17 cellular contexts compared by ENCODE assay signal in genomic region chr5:4199461-4199860, GRCh38.
DNase-seq lines count a peak whose midpoint lies in the region; ATAC-seq and TF ChIP-seq lines count a peak whose summit lies in the region.
"Had no signal": no experiment of that assay in that cellular context is flagged by ENCODE, and none has a peak within 500 bp of the region (broad histone marks: within the 10 kb centered on the region; RNA-seq: fewer than 3 reads in every experiment).

No MANE protein-coding gene starts in this region.

- CTCF ChIA-PET in activated CD4-positive, alpha-beta memory T cell treated with anti-CD3 and anti-CD28 coated beads, Interleukin-2, amount 10 ng/mL, durations not matched to agents 7 days and 5 days (lab: Charles Lee) = no interaction called here

- no peak overlapping the region for H4K5ac ChIP-seq in H9 (ENCODE audit: insufficient read length, low read depth, low read length)
- no peak overlapping the region for H4K5ac ChIP-seq in mesendoderm (ENCODE audit: low read length)

- H2BK12ac ChIP-seq in H9 (ENCODE audit: insufficient read length, low read depth, low read length) = no peak overlapping the region

- ATAC-seq in esophagus mucosa = no peak
- ATAC-seq: HCT116 had no signal

- POLR2A ChIA-PET in activated CD4-positive, alpha-beta memory T cell treated with anti-CD3 and anti-CD28 coated beads, Interleukin-2, amount 10 ng/mL, durations not matched to agents 7 days and 5 days (lab: Charles Lee) = no interaction called here

- H3K36me3 Mint-ChIP-seq in H9 (ENCODE audit: insufficient read depth in 1 of 3, low read depth in 3 of 3) (no peaks in the 10 kb centered on the region), endodermal cell (ENCODE audit: low read depth) (no peaks in the 10 kb centered on the region)
- H3K36me3 Mint-ChIP-seq in activated CD4-positive, alpha-beta memory T cell treated with anti-CD3 and anti-CD28 coated beads, Interleukin-2, amount 10 ng/mL, durations not matched to agents 7 days and 5 days (ENCODE audit: low read depth) = no peaks in the 10 kb centered on the region
- H3K36me3 Mint-ChIP-seq: CD4-positive, CD25-positive, alpha-beta regulatory T cell; CD8-positive, alpha-beta memory T cell had no signal

- no peak overlapping the region; a peak in 1 of 5 replicates for H3K4me3 Mint-ChIP-seq in H9
- peak overlapping the region; percentile 3 for H3K4me3 Mint-ChIP-seq in endodermal cell
- no peak overlapping the region for H3K4me3 Mint-ChIP-seq in activated CD4-positive, alpha-beta memory T cell treated with anti-CD3 and anti-CD28 coated beads, Interleukin-2, amount 10 ng/mL, durations not matched to agents 7 days and 5 days
- H3K4me3 Mint-ChIP-seq: CD4-positive, CD25-positive, alpha-beta regulatory T cell; CD8-positive, alpha-beta memory T cell; HFFc6 had no signal

- no peak overlapping the region for H3K4me2 ChIP-seq in H9 (ENCODE audit: insufficient read depth, insufficient read length, low read length)
- no peak overlapping the region for H3K4me2 ChIP-seq in mesendoderm (ENCODE audit: low read length)

- no peak overlapping the region for H3K9ac ChIP-seq in H9 (ENCODE audit: extremely low read depth, insufficient read length, low read length)
- H3K9ac ChIP-seq in endodermal cell (ENCODE audit: extremely low read depth, low read length, poor library complexity, severe bottlenecking) = no peak overlapping the region
- no peak overlapping the region for H3K9ac ChIP-seq in mesendoderm (ENCODE audit: low read length)

- H3K23me2 ChIP-seq in H9 (ENCODE audit: insufficient read length, low read depth, low read length, poor library complexity, severe bottlenecking) = no peaks in the 10 kb centered on the region

- H3K4me1 ChIP-seq in H9 (ENCODE audit: insufficient read depth, low read length) (peaks cover 10% of the 10 kb centered on the region; the same call in 1 of the 2 replicates), endodermal cell (ENCODE audit: control insufficient read depth, insufficient read depth, low read length) (peaks cover 14% of the 10 kb centered on the region), mesendoderm (ENCODE audit: control insufficient read depth, low read depth, low read length) (peaks cover 4% of the 10 kb centered on the region)
- H3K4me1 ChIP-seq: BE2C had no signal

- H3K36me3 ChIP-seq in endodermal cell (ENCODE audit: control insufficient read depth, insufficient read depth, low read length) (no peaks in the 10 kb centered on the region), mesendoderm (ENCODE audit: control insufficient read depth, insufficient read depth, low read length) (no peaks in the 10 kb centered on the region)
- H3K36me3 ChIP-seq: BE2C had no signal

- no peak overlapping the region for H2BK20ac ChIP-seq in H9 (ENCODE audit: low read depth, low read length, poor library complexity, severe bottlenecking)

- no peak overlapping the region for H2AK5ac ChIP-seq in H9 (ENCODE audit: insufficient read length, low read length)
- H2AK5ac ChIP-seq in mesendoderm (ENCODE audit: low read length) = no peak overlapping the region

- DNase-seq in H9 (no peak), SW480 (ENCODE audit: low spot score) (peak; percentile 42), endodermal cell (peak; percentile 59), mesendoderm (peak; percentile 73), NCI-H1436 treated with DMSO at 0.1 percent for 48 hours (lab: John Stamatoyannopoulos, UW) (no peak), cerebellar cortex (ENCODE audit: low spot score) (no peak)
- no peak for DNase-seq in activated CD4-positive, alpha-beta memory T cell treated with anti-CD3 and anti-CD28 coated beads, Interleukin-2, amount 10 ng/mL, durations not matched to agents 7 days and 5 days
- DNase-seq: ACHN; BE2C; C1 segment of cervical spinal cord; CD4-positive, CD25-positive, alpha-beta regulatory T cell; CD8-positive, alpha-beta memory T cell; COR-L47; GF-D8; HFFc6 had no signal

- H4K91ac ChIP-seq in H9 (ENCODE audit: insufficient read length, low read depth, low read length) = no peak overlapping the region

- H3K18ac ChIP-seq in H9 (ENCODE audit: insufficient read length, low read depth, low read length) = no peak overlapping the region
- no peak overlapping the region for H3K18ac ChIP-seq in mesendoderm (ENCODE audit: low read length)

- H3K9me3 Mint-ChIP-seq in H9 = no peaks in the 10 kb centered on the region; a peak in 1 of 5 replicates
- H3K9me3 Mint-ChIP-seq in endodermal cell = no peaks in the 10 kb centered on the region
- H3K9me3 Mint-ChIP-seq in activated CD4-positive, alpha-beta memory T cell treated with anti-CD3 and anti-CD28 coated beads, Interleukin-2, amount 10 ng/mL, durations not matched to agents 7 days and 5 days = peaks cover 2% of the 10 kb centered on the region

- H3K27me3 Mint-ChIP-seq in H9 (ENCODE audit: low read depth) = peaks cover 4% of the 10 kb centered on the region; the same call in 1 of the 2 replicates
- H3K27me3 Mint-ChIP-seq in endodermal cell (ENCODE audit: insufficient read depth) = peaks cover 3% of the 10 kb centered on the region
- no peaks in the 10 kb centered on the region for H3K27me3 Mint-ChIP-seq in activated CD4-positive, alpha-beta memory T cell treated with anti-CD3 and anti-CD28 coated beads, Interleukin-2, amount 10 ng/mL, durations not matched to agents 7 days and 5 days
- H3K27me3 Mint-ChIP-seq: CD4-positive, CD25-positive, alpha-beta regulatory T cell; CD8-positive, alpha-beta memory T cell had no signal

- no peak overlapping the region for H3K14ac ChIP-seq in H9 (ENCODE audit: insufficient read depth, low read length)

- H3K27ac ChIP-seq in H9 (ENCODE audit: insufficient read length, low read depth, low read length) = no peak overlapping the region
- H3K27ac ChIP-seq in endodermal cell (ENCODE audit: low read depth, low read length) = no peak overlapping the region
- H3K27ac ChIP-seq in mesendoderm (ENCODE audit: low read depth, low read length) = peak overlapping the region; percentile 29

- no peaks in the 10 kb centered on the region for H4K20me1 ChIP-seq in H9 (ENCODE audit: control insufficient read depth, insufficient read depth, insufficient read length)

- H2AFZ ChIP-seq in H9 (ENCODE audit: low read length) = no peak overlapping the region

- H3K56ac ChIP-seq in H9 (ENCODE audit: insufficient read length, low read depth, low read length) (no peak overlapping the region), mesendoderm (ENCODE audit: low read length) (no peak overlapping the region)

- H2BK5ac ChIP-seq in H9 (ENCODE audit: insufficient read length, low read length) = no peak overlapping the region
- H2BK5ac ChIP-seq in mesendoderm (ENCODE audit: low read length) = no peak overlapping the region

- no peak overlapping the region for H3K4ac ChIP-seq in H9 (ENCODE audit: low read depth, low read length)
- no peak overlapping the region for H3K4ac ChIP-seq in mesendoderm (ENCODE audit: low read depth, low read length)

- H3K79me2 ChIP-seq in H9 (ENCODE audit: insufficient read depth, low read length) (no peaks in the 10 kb centered on the region), mesendoderm (ENCODE audit: control insufficient read depth, insufficient read depth, low read length) (no peaks in the 10 kb centered on the region)

- H3K9me3 ChIP-seq in H9 (ENCODE audit: control insufficient read depth, low read depth, low read length) (no peaks in the 10 kb centered on the region), endodermal cell (ENCODE audit: control insufficient read depth, low read length) (no peaks in the 10 kb centered on the region)
- H3K9me3 ChIP-seq: BE2C had no signal

- H2BK15ac ChIP-seq in H9 (ENCODE audit: low read depth, low read length) (no peak overlapping the region), mesendoderm (replicated peaks; ENCODE audit: low read depth) (no peak overlapping the region)

- no peak overlapping the region for H3T11ph ChIP-seq in H9 (ENCODE audit: low read length)

- H3K4me1 Mint-ChIP-seq in H9 = peaks cover 44 to 56% of the 10 kb centered on the region in 2 experiments
- H3K4me1 Mint-ChIP-seq in endodermal cell = peaks cover 61% of the 10 kb centered on the region
- H3K4me1 Mint-ChIP-seq in activated CD4-positive, alpha-beta memory T cell treated with anti-CD3 and anti-CD28 coated beads, Interleukin-2, amount 10 ng/mL, durations not matched to agents 7 days and 5 days = no peaks in the 10 kb centered on the region
- H3K4me1 Mint-ChIP-seq: CD4-positive, CD25-positive, alpha-beta regulatory T cell; CD8-positive, alpha-beta memory T cell had no signal

- no peaks in the 10 kb centered on the region for H3K79me1 ChIP-seq in H9 (ENCODE audit: insufficient read depth, low read depth, low read length, poor library complexity, severe bottlenecking)
- no peaks in the 10 kb centered on the region for H3K79me1 ChIP-seq in mesendoderm (ENCODE audit: low read length)

- no CpG with 5 or more reads among the region's 15 CpGs for WGBS in H9 (ENCODE audit: extremely low coverage, insufficient read length, low lambda C conversion rate)
- 74 to 90% methylated on average over 10 to 15 of the region's 15 CpGs for WGBS in endodermal cell (ENCODE audit: insufficient coverage in 1 of 2, insufficient read length in 1 of 2), 2 experiments
- WGBS in mesendoderm (ENCODE audit: extremely low coverage, insufficient coverage, low lambda C conversion rate) = no CpG with 5 or more reads among the region's 15 CpGs

- H3K27me3 ChIP-seq in H9 (ENCODE audit: insufficient read depth, low read length) = no peaks in the 10 kb centered on the region
- no peaks in the 10 kb centered on the region for H3K27me3 ChIP-seq in endodermal cell (ENCODE audit: control insufficient read depth, insufficient read depth, low read length, poor library complexity, severe bottlenecking)
- no peaks in the 10 kb centered on the region for H3K27me3 ChIP-seq in mesendoderm (ENCODE audit: insufficient read depth, low read length, poor library complexity)
- H3K27me3 ChIP-seq: BE2C had no signal

- no peak overlapping the region for H4K8ac ChIP-seq in H9 (replicated peaks; ENCODE audit: insufficient read length, low read depth, low read length)
- no peak overlapping the region for H4K8ac ChIP-seq in mesendoderm (ENCODE audit: low read depth, low read length)

- no peak overlapping the region for H3K4me3 ChIP-seq in endodermal cell (ENCODE audit: low read length)
- H3K4me3 ChIP-seq in mesendoderm (ENCODE audit: low read length) = no peak overlapping the region

- no peak for TF ChIP-seq CTCF in H9 (conservative IDR thresholded peaks at IDR 0.05)
- no peak for TF ChIP-seq CTCF in endodermal cell (conservative IDR thresholded peaks at IDR 0.05)

- no peak overlapping the region for H2BK120ac ChIP-seq in H9 (ENCODE audit: low read depth, low read length, poor library complexity, severe bottlenecking)
- H2BK120ac ChIP-seq in mesendoderm (ENCODE audit: low read depth, low read length) = no peak overlapping the region

- peak overlapping the region in 2 of 3 experiments; percentile 12 to 88; a peak in 3 of 7 replicates for H3K27ac Mint-ChIP-seq in H9
- H3K27ac Mint-ChIP-seq in endodermal cell = no peak overlapping the region
- no peak overlapping the region for H3K27ac Mint-ChIP-seq in activated CD4-positive, alpha-beta memory T cell treated with anti-CD3 and anti-CD28 coated beads, Interleukin-2, amount 10 ng/mL, durations not matched to agents 7 days and 5 days
- H3K27ac Mint-ChIP-seq: CD4-positive, CD25-positive, alpha-beta regulatory T cell; CD8-positive, alpha-beta memory T cell; HFFc6 had no signal

- H3K23ac ChIP-seq in H9 (ENCODE audit: insufficient read length, low read depth, low read length) = no peak overlapping the region
- no peak overlapping the region for H3K23ac ChIP-seq in mesendoderm (ENCODE audit: low read length)

Comparison
In these comparisons a context has a peak if more than half of its experiments do, and no peak if none do; other contexts are left out.
1. DNase-seq: peak in SW480 (single experiment), endodermal cell (single experiment) and mesendoderm (single experiment); none in H9 (single experiment), NCI-H1436 treated with DMSO at 0.1 percent for 48 hours (single experiment), activated CD4-positive, alpha-beta memory T cell treated with anti-CD3 and anti-CD28 coated beads, Interleukin-2, amount 10 ng/mL, durations not matched to agents 7 days and 5 days (single experiment) and cerebellar cortex (single experiment).
2. H3K27ac Mint-ChIP-seq: peak in H9 (2 of 3); none in endodermal cell (single experiment) and activated CD4-positive, alpha-beta memory T cell treated with anti-CD3 and anti-CD28 coated beads, Interleukin-2, amount 10 ng/mL, durations not matched to agents 7 days and 5 days (single experiment).